Comparison of ENCODE assay signal across 8 cellular contexts in the genomic region with DNA sequence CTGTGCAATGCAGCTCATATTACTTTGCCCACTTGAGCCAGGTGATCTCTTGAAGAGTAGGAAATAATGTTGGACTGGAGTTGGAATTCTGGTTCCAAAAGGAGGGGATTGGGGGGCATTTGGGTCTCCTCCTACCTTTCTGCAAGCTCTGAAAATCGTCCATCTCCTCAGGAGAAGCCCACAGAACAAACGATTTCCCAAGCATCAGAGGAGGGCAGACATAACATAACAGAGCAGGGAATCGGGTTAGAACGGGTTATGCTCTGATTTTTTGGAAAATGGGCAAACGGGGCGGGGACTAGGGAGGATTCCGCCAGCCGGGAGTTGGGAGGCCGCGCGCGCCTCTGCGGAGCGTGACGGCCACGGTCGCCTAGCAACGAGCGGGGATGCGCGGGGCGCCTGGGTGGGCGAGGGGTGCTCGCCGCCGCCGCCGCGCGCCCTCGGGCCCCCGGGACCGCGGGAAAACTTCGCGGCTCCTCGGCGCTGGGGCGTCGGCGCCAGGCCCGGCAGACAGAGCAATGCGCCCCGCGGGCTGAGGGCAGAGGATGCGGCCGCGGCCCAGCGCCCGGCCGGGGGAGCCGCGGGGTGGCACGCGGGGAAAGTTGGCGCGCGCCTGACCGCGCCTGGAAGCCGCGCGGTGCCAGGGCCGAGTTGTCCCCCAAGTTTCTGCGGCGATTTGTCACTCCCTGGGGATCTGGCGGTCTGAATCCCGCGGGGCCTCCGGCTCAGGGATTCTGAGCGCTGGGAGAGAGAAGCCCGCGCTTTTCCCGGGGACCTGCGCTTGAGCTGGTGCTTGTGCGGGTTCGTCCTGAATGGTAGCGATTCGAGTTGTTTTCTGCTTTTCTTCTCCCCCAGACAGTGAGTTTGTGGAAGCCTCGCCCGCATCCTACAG. TPM values are rescaled to one million over a fixed set of nuclear protein-coding genes. Genes with fewer than 3 reads are reported as not detected.
A peak's percentile ranks its signal among the peaks of the same experiment; 100 is the strongest.
DNase-seq lines count a peak whose midpoint lies in the region; ATAC-seq and TF ChIP-seq lines count a peak whose summit lies in the region.

No MANE protein-coding gene starts in this region.

- H3K9ac ChIP-seq in fibroblast of lung (ENCODE audit: insufficient read depth, low read length) = peak overlapping the region; percentile 62

- no peaks in the 10 kb centered on the region for H3K9me3 Mint-ChIP-seq in T-helper 2 cell treated with Interferon-gamma antibody and Interleukin-4, amounts not matched to agents 5 μg/mL and 100 μg/mL, for 36 hours
- H3K9me3 Mint-ChIP-seq in natural killer cell = no peaks in the 10 kb centered on the region

- TF ChIP-seq CTCF in fibroblast of lung (conservative IDR thresholded peaks at IDR 0.05 in 1 of 2, IDR thresholded peaks at IDR 0.05 in 1 of 2; ENCODE audit: low read depth in 1 of 2, low read length in 2 of 2) (no peak), natural killer cell (IDR thresholded peaks at IDR 0.05) (no peak)

- ATAC-seq in HG02678 (IDR thresholded peaks at IDR 0.05; ENCODE audit: unreplicated experiment) = peak; percentile 31
- ATAC-seq in natural killer cell = no peak
- no peak for ATAC-seq in HG03439 (IDR thresholded peaks at IDR 0.05; ENCODE audit: unreplicated experiment)
- no peak for ATAC-seq in GM19328 (IDR thresholded peaks at IDR 0.05; ENCODE audit: unreplicated experiment)

- H3K36me3 Mint-ChIP-seq in T-helper 2 cell treated with Interferon-gamma antibody and Interleukin-4, amounts not matched to agents 5 μg/mL and 100 μg/mL, for 36 hours (ENCODE audit: low read depth) = no peaks in the 10 kb centered on the region
- no peaks in the 10 kb centered on the region for H3K36me3 Mint-ChIP-seq in natural killer cell

- no peaks in the 10 kb centered on the region for H3K9me3 ChIP-seq in fibroblast of lung (ENCODE audit: control insufficient read depth, insufficient read depth, low read depth, low read length)

- H3K4me1 ChIP-seq in fibroblast of lung (ENCODE audit: control insufficient read depth, extremely low read depth, insufficient read depth, low read length) = peaks cover 2% of the 10 kb centered on the region

- H3K36me3 ChIP-seq in fibroblast of lung (ENCODE audit: control insufficient read depth, insufficient read depth, low read length) = no peaks in the 10 kb centered on the region

- H3K27ac Mint-ChIP-seq in T-helper 2 cell treated with Interferon-gamma antibody and Interleukin-4, amounts not matched to agents 5 μg/mL and 100 μg/mL, for 36 hours = no peak overlapping the region
- no peak overlapping the region for H3K27ac Mint-ChIP-seq in natural killer cell

- peak overlapping the region; percentile 64 for H3K4me3 Mint-ChIP-seq in T-helper 2 cell treated with Interferon-gamma antibody and Interleukin-4, amounts not matched to agents 5 μg/mL and 100 μg/mL, for 36 hours
- peak overlapping the region; percentile 45 for H3K4me3 Mint-ChIP-seq in natural killer cell

- H3K79me2 ChIP-seq in fibroblast of lung (ENCODE audit: control insufficient read depth, insufficient read depth, low read length) = no peaks in the 10 kb centered on the region

- peaks cover 30% of the 10 kb centered on the region for H3K27me3 Mint-ChIP-seq in T-helper 2 cell treated with Interferon-gamma antibody and Interleukin-4, amounts not matched to agents 5 μg/mL and 100 μg/mL, for 36 hours (ENCODE audit: low read depth)
- H3K27me3 Mint-ChIP-seq in natural killer cell (ENCODE audit: low read depth in 2 of 2) = peaks cover 11 to 37% of the 10 kb centered on the region in 2 donors

- H3K4me3 ChIP-seq in fibroblast of lung (replicated peaks in 1 of 4; ENCODE audit: control extremely low read depth in 1 of 4, insufficient read depth in 1 of 4, low read depth in 3 of 4, low read length in 4 of 4) = peak overlapping the region; percentile 43 to 65 (median 62)

- peak overlapping the region; percentile 96 for H3K4me2 ChIP-seq in fibroblast of lung (ENCODE audit: extremely low read depth, insufficient read depth, low read length)

- H3K27ac ChIP-seq in fibroblast of lung (ENCODE audit: insufficient read depth, low read length) = no peak overlapping the region

- H2AFZ ChIP-seq in fibroblast of lung (ENCODE audit: low read length) = peak overlapping the region; percentile 89

- no peaks in the 10 kb centered on the region for H3K27me3 ChIP-seq in fibroblast of lung (ENCODE audit: control insufficient read depth, insufficient read depth, low read length)

- H4K20me1 ChIP-seq in fibroblast of lung (ENCODE audit: control insufficient read depth, extremely low read depth, insufficient read depth, low read length) = no peaks in the 10 kb centered on the region

- DNase-seq in COLO668 (lab: John Stamatoyannopoulos, UW; ENCODE audit: unreplicated experiment) (peak; percentile 78), fibroblast of lung (ENCODE audit: low read depth in 2 of 2) (peak in 1 of 2 donors; percentile 17), natural killer cell (no peak), MV-4-11 (lab: John Stamatoyannopoulos, UW) (no peak)
- DNase-seq in T-helper 2 cell treated with Interferon-gamma antibody and Interleukin-4, amounts not matched to agents 5 μg/mL and 100 μg/mL, for 36 hours (ENCODE audit: low spot score) = no peak

- H3K4me1 Mint-ChIP-seq in T-helper 2 cell treated with Interferon-gamma antibody and Interleukin-4, amounts not matched to agents 5 μg/mL and 100 μg/mL, for 36 hours (ENCODE audit: low read depth) = peaks cover 10% of the 10 kb centered on the region
- H3K4me1 Mint-ChIP-seq in natural killer cell = peaks cover 8 to 10% of the 10 kb centered on the region in 2 donors

- intact Hi-C loops in natural killer cell (cut with micrococcal nuclease) = no loop called here

RNA-seq across cellular contexts. Expression of gene AMOTL1, which starts 27.8 kb away (rescaled TPM):
- total RNA-seq in fibroblast of lung (62.1 and 63.7 TPM in 2 replicates), natural killer cell (1 to 10 TPM; 7.1 to 8.9 (median 8.7) TPM)
- polyA plus RNA-seq in fibroblast of lung = 28.2 and 38.0 TPM in 2 replicates
- 22.5 and 37.8 TPM in 2 replicates for polyA plus RNA-seq in fibroblast of lung (2012)
- 50.3 and 60.6 TPM in 2 replicates for polyA minus RNA-seq in fibroblast of lung (ENCODE audit: low replicate concordance)
